In genomic region chr9:76433406-76433805, GRCh38 we compare ENCODE assay signal across 25 cellular contexts. TPM values are rescaled to one million over a fixed set of nuclear protein-coding genes. Genes with fewer than 3 reads are reported as not detected.
DNase-seq lines count a peak whose midpoint lies in the region; ATAC-seq and TF ChIP-seq lines count a peak whose summit lies in the region.
"Had no signal": no experiment of that assay in that cellular context is flagged by ENCODE, and none has a peak within 500 bp of the region (broad histone marks: within the 10 kb centered on the region; RNA-seq: fewer than 3 reads in every experiment).

No MANE protein-coding gene starts in this region.

- H3K23ac ChIP-seq in H9 (ENCODE audit: insufficient read length, low read depth, low read length), result no peak overlapping the region

- H3K4me1 ChIP-seq in H9 (ENCODE audit: insufficient read depth, low read length), result peaks cover 4% of the 10 kb centered on the region; the same call in 1 of the 2 replicates
- H3K4me1 ChIP-seq in skeletal muscle satellite cell (ENCODE audit: control insufficient read depth, insufficient read depth, low read length), result peaks cover 17% of the 10 kb centered on the region
- H3K4me1 ChIP-seq: gastrocnemius medialis had no signal

- no peak overlapping the region for H3K9ac ChIP-seq in H9 (ENCODE audit: extremely low read depth, insufficient read length, low read length)
- no peak overlapping the region for H3K9ac ChIP-seq in skeletal muscle satellite cell (ENCODE audit: low read depth, low read length)

- H3K27ac Mint-ChIP-seq in activated T-cell treated with anti-CD3 and anti-CD28 coated beads, Interleukin-2, amount 50 U/mL, for 24 hours, result peak overlapping the region; percentile 74
- no peak overlapping the region for H3K27ac Mint-ChIP-seq in H9
- no peak overlapping the region for H3K27ac Mint-ChIP-seq in activated T-helper 17 cell treated with anti-CD3 and anti-CD28 coated beads, Interleukin-2, amount 50 U/mL, for 72 hours
- no peak overlapping the region for H3K27ac Mint-ChIP-seq in activated T-helper 1 cell treated with anti-CD3 and anti-CD28 coated beads, Interleukin-12 subunit alpha, Interleukin-12 subunit beta, Interleukin-2, Interleukin-4 antibody, amounts not matched to agents 30 ng/mL and 10 ng/mL and 1 ng/mL, durations not matched to agents 14 hours and 24 hours and 36 hours
- H3K27ac Mint-ChIP-seq: T-helper 2 cell treated with Interferon-gamma antibody and Interleukin-4, amounts not matched to agents 5 μg/mL and 100 μg/mL, for 36 hours had no signal

- H3K9me3 ChIP-seq in H9 (ENCODE audit: control insufficient read depth, low read depth, low read length) (no peaks in the 10 kb centered on the region), skeletal muscle satellite cell (replicated peaks; ENCODE audit: low read length) (no peaks in the 10 kb centered on the region)
- H3K9me3 ChIP-seq: gastrocnemius medialis had no signal

- no peaks in the 10 kb centered on the region for H3K79me1 ChIP-seq in H9 (ENCODE audit: insufficient read depth, low read depth, low read length, poor library complexity, severe bottlenecking)

- no peak overlapping the region for H3K14ac ChIP-seq in H9 (ENCODE audit: insufficient read depth, low read length)

- H2BK120ac ChIP-seq in H9 (ENCODE audit: low read depth, low read length, poor library complexity, severe bottlenecking), result no peak overlapping the region

- H3K4me3 Mint-ChIP-seq in activated T-cell treated with anti-CD3 and anti-CD28 coated beads, Interleukin-2, amount 50 U/mL, for 24 hours, result no peak overlapping the region
- no peak overlapping the region for H3K4me3 Mint-ChIP-seq in H9
- no peak overlapping the region for H3K4me3 Mint-ChIP-seq in activated T-helper 17 cell treated with anti-CD3 and anti-CD28 coated beads, Interleukin-2, amount 50 U/mL, for 72 hours
- H3K4me3 Mint-ChIP-seq in activated T-helper 1 cell treated with anti-CD3 and anti-CD28 coated beads, Interleukin-12 subunit alpha, Interleukin-12 subunit beta, Interleukin-2, Interleukin-4 antibody, amounts not matched to agents 30 ng/mL and 10 ng/mL and 1 ng/mL, durations not matched to agents 14 hours and 24 hours and 36 hours, result no peak overlapping the region
- H3K4me3 Mint-ChIP-seq: naive B cell; T-helper 2 cell treated with Interferon-gamma antibody and Interleukin-4, amounts not matched to agents 5 μg/mL and 100 μg/mL, for 36 hours had no signal

- H2BK5ac ChIP-seq in H9 (ENCODE audit: insufficient read length, low read length), result no peak overlapping the region

- no peak overlapping the region for H2BK20ac ChIP-seq in H9 (ENCODE audit: low read depth, low read length, poor library complexity, severe bottlenecking)

- ATAC-seq in activated T-helper 17 cell treated with anti-CD3 and anti-CD28 coated beads, Interleukin-2, amount 50 U/mL, for 72 hours (replicated peaks), result peak; percentile 44
- ATAC-seq: gastrocnemius medialis, left lobe of liver had no signal

- no peak overlapping the region for H3K4me3 ChIP-seq in skeletal muscle satellite cell (ENCODE audit: low read length)
- H3K4me3 ChIP-seq: cardiac muscle cell, gastrocnemius medialis had no signal

- H3K27me3 ChIP-seq in H9 (ENCODE audit: insufficient read depth, low read length) (no peaks in the 10 kb centered on the region), skeletal muscle satellite cell (ENCODE audit: control insufficient read depth, insufficient read depth, low read length) (no peaks in the 10 kb centered on the region)
- H3K27me3 ChIP-seq: cardiac muscle cell, gastrocnemius medialis had no signal

- no peak overlapping the region for H2BK15ac ChIP-seq in H9 (ENCODE audit: low read depth, low read length)

- no peak overlapping the region for H4K91ac ChIP-seq in H9 (ENCODE audit: insufficient read length, low read depth, low read length)

- H3K23me2 ChIP-seq in H9 (ENCODE audit: insufficient read length, low read depth, low read length, poor library complexity, severe bottlenecking), result no peaks in the 10 kb centered on the region

- no peak overlapping the region for H4K5ac ChIP-seq in H9 (ENCODE audit: insufficient read length, low read depth, low read length)

- intact Hi-C loops in activated T-helper 1 cell treated with anti-CD3 and anti-CD28 coated beads, Interleukin-12 subunit alpha, Interleukin-12 subunit beta, Interleukin-2, Interleukin-4 antibody, amounts not matched to agents 30 ng/mL and 10 ng/mL and 1 ng/mL, durations not matched to agents 14 hours and 24 hours and 36 hours (cut with micrococcal nuclease), result no loop called here

- WGBS in H9 (ENCODE audit: extremely low coverage, insufficient read length, low lambda C conversion rate), result no CpG with 5 or more reads among the region's 5 CpGs

- H3K36me3 Mint-ChIP-seq in activated T-cell treated with anti-CD3 and anti-CD28 coated beads, Interleukin-2, amount 50 U/mL, for 24 hours (ENCODE audit: low read depth), result no peaks in the 10 kb centered on the region
- H3K36me3 Mint-ChIP-seq in H9 (ENCODE audit: insufficient read depth in 1 of 3, low read depth in 3 of 3), result no peaks in the 10 kb centered on the region
- H3K36me3 Mint-ChIP-seq in activated T-helper 17 cell treated with anti-CD3 and anti-CD28 coated beads, Interleukin-2, amount 50 U/mL, for 72 hours (ENCODE audit: low read depth), result no peaks in the 10 kb centered on the region
- peaks cover 3% of the 10 kb centered on the region for H3K36me3 Mint-ChIP-seq in activated T-helper 1 cell treated with anti-CD3 and anti-CD28 coated beads, Interleukin-12 subunit alpha, Interleukin-12 subunit beta, Interleukin-2, Interleukin-4 antibody, amounts not matched to agents 30 ng/mL and 10 ng/mL and 1 ng/mL, durations not matched to agents 14 hours and 24 hours and 36 hours (ENCODE audit: low read depth)
- H3K36me3 Mint-ChIP-seq: naive B cell had no signal

- H3T11ph ChIP-seq in H9 (ENCODE audit: low read length), result no peak overlapping the region

- peaks cover 4% of the 10 kb centered on the region for H3K27me3 Mint-ChIP-seq in activated T-cell treated with anti-CD3 and anti-CD28 coated beads, Interleukin-2, amount 50 U/mL, for 24 hours
- no peaks in the 10 kb centered on the region for H3K27me3 Mint-ChIP-seq in H9 (ENCODE audit: low read depth)
- H3K27me3 Mint-ChIP-seq in activated T-helper 17 cell treated with anti-CD3 and anti-CD28 coated beads, Interleukin-2, amount 50 U/mL, for 72 hours, result no peaks in the 10 kb centered on the region
- no peaks in the 10 kb centered on the region for H3K27me3 Mint-ChIP-seq in activated T-helper 1 cell treated with anti-CD3 and anti-CD28 coated beads, Interleukin-12 subunit alpha, Interleukin-12 subunit beta, Interleukin-2, Interleukin-4 antibody, amounts not matched to agents 30 ng/mL and 10 ng/mL and 1 ng/mL, durations not matched to agents 14 hours and 24 hours and 36 hours (ENCODE audit: insufficient read depth)

- no peak overlapping the region for H3K4ac ChIP-seq in H9 (ENCODE audit: low read depth, low read length)

- peaks cover 40% of the 10 kb centered on the region for H3K4me1 Mint-ChIP-seq in activated T-cell treated with anti-CD3 and anti-CD28 coated beads, Interleukin-2, amount 50 U/mL, for 24 hours (ENCODE audit: low read depth)
- H3K4me1 Mint-ChIP-seq in H9, result peaks cover 16 to 17% of the 10 kb centered on the region in 2 experiments
- peaks cover 6% of the 10 kb centered on the region for H3K4me1 Mint-ChIP-seq in activated T-helper 17 cell treated with anti-CD3 and anti-CD28 coated beads, Interleukin-2, amount 50 U/mL, for 72 hours
- peaks cover 28% of the 10 kb centered on the region for H3K4me1 Mint-ChIP-seq in activated T-helper 1 cell treated with anti-CD3 and anti-CD28 coated beads, Interleukin-12 subunit alpha, Interleukin-12 subunit beta, Interleukin-2, Interleukin-4 antibody, amounts not matched to agents 30 ng/mL and 10 ng/mL and 1 ng/mL, durations not matched to agents 14 hours and 24 hours and 36 hours (ENCODE audit: low read depth)
- H3K4me1 Mint-ChIP-seq: naive B cell had no signal

- no peak overlapping the region for H2AFZ ChIP-seq in H9 (ENCODE audit: low read length)

- no peak overlapping the region for H3K18ac ChIP-seq in H9 (ENCODE audit: insufficient read length, low read depth, low read length)

- H3K4me2 ChIP-seq in H9 (ENCODE audit: insufficient read depth, insufficient read length, low read length) (no peak overlapping the region), skeletal muscle satellite cell (ENCODE audit: low read length) (peak overlapping the region; percentile 66)

- no peak overlapping the region for H4K8ac ChIP-seq in H9 (replicated peaks; ENCODE audit: insufficient read length, low read depth, low read length)

- no peak overlapping the region for H2BK12ac ChIP-seq in H9 (ENCODE audit: insufficient read length, low read depth, low read length)

- no peak overlapping the region for H2AK5ac ChIP-seq in H9 (ENCODE audit: insufficient read length, low read length)

- H3K27ac ChIP-seq in H9 (ENCODE audit: insufficient read length, low read depth, low read length), result no peak overlapping the region
- H3K27ac ChIP-seq: C4-2B, cardiac muscle cell, gastrocnemius medialis, VCaP had no signal

- H3K9me3 Mint-ChIP-seq in activated T-cell treated with anti-CD3 and anti-CD28 coated beads, Interleukin-2, amount 50 U/mL, for 24 hours, result no peaks in the 10 kb centered on the region
- H3K9me3 Mint-ChIP-seq in H9, result no peaks in the 10 kb centered on the region; a peak in 1 of 5 replicates
- H3K9me3 Mint-ChIP-seq in activated T-helper 17 cell treated with anti-CD3 and anti-CD28 coated beads, Interleukin-2, amount 50 U/mL, for 72 hours, result no peaks in the 10 kb centered on the region
- H3K9me3 Mint-ChIP-seq in activated T-helper 1 cell treated with anti-CD3 and anti-CD28 coated beads, Interleukin-12 subunit alpha, Interleukin-12 subunit beta, Interleukin-2, Interleukin-4 antibody, amounts not matched to agents 30 ng/mL and 10 ng/mL and 1 ng/mL, durations not matched to agents 14 hours and 24 hours and 36 hours, result no peaks in the 10 kb centered on the region
- H3K9me3 Mint-ChIP-seq: naive B cell; T-helper 2 cell treated with Interferon-gamma antibody and Interleukin-4, amounts not matched to agents 5 μg/mL and 100 μg/mL, for 36 hours had no signal

- no peaks in the 10 kb centered on the region for H3K79me2 ChIP-seq in H9 (ENCODE audit: insufficient read depth, low read length)

- H3K36me3 ChIP-seq in skeletal muscle satellite cell (ENCODE audit: insufficient read depth, low read length), result no peaks in the 10 kb centered on the region
- H3K36me3 ChIP-seq: cardiac muscle cell, gastrocnemius medialis had no signal

- no peak for DNase-seq in activated T-cell treated with anti-CD3 and anti-CD28 coated beads, Interleukin-2, amount 50 U/mL, for 24 hours
- no peak for DNase-seq in activated T-cell treated with anti-CD3 and anti-CD28 coated beads, Interleukin-2, amount 50 U/mL, for 48 hours
- peak; percentile 34 for DNase-seq in H9
- DNase-seq in ecto neural progenitor cell (ENCODE audit: low spot score), result no peak
- no peak for DNase-seq in activated T-helper 1 cell treated with anti-CD3 and anti-CD28 coated beads, Interleukin-12 subunit alpha, Interleukin-12 subunit beta, Interleukin-2, Interleukin-4 antibody, amounts not matched to agents 30 ng/mL and 10 ng/mL and 1 ng/mL, durations not matched to agents 14 hours and 24 hours and 36 hours (ENCODE audit: low spot score)
- no peak for DNase-seq in NK-92 (lab: John Stamatoyannopoulos, UW; ENCODE audit: unreplicated experiment)
- DNase-seq: activated effector memory CD4-positive, alpha-beta T cell treated with anti-CD3 and anti-CD28 coated beads, Interleukin-2, amount 50 U/mL, for 16 hours; DND-41; gastrocnemius medialis; hypothalamus; Kasumi-1; naive B cell; NCI-H1048; NCI-H187; NCI-H2227 treated with DMSO at 0.1 percent for 48 hours; NCI-H69; stimulated activated CD4-positive, alpha-beta T cell treated with anti-CD3 and anti-CD28 coated beads, Interleukin-2, amount 100 ng/mL, for 48 hours; stimulated activated naive CD4-positive, alpha-beta T cell had no signal

- H3K56ac ChIP-seq in H9 (ENCODE audit: insufficient read length, low read depth, low read length), result no peak overlapping the region

- H4K20me1 ChIP-seq in H9 (ENCODE audit: control insufficient read depth, insufficient read depth, insufficient read length), result no peaks in the 10 kb centered on the region

- TF ChIP-seq CTCF in H9 (conservative IDR thresholded peaks at IDR 0.05), result no peak

RNA-seq across cellular contexts. Expression of gene GCNT1, which starts 25.6 kb away (rescaled TPM):
- 33.7 and 35.6 TPM in 2 replicates for total RNA-seq in H9 (2021)
- total RNA-seq in activated T-helper 17 cell treated with anti-CD3 and anti-CD28 coated beads, Interleukin-2, amount 50 U/mL, for 72 hours, result 10 to 100 TPM in 1 of 2 donors, 1 to 10 TPM in 1; 8.7 to 11.4 TPM
- 20.8 and 22.3 TPM in 2 replicates for total RNA-seq in skeletal muscle satellite cell (2012; rRNA removed)
- total RNA-seq in activated T-helper 1 cell treated with anti-CD3 and anti-CD28 coated beads, Interleukin-12 subunit alpha, Interleukin-12 subunit beta, Interleukin-2, Interleukin-4 antibody, amounts not matched to agents 30 ng/mL and 10 ng/mL and 1 ng/mL, durations not matched to agents 14 hours and 24 hours and 36 hours, result 11.6 and 13.1 TPM in 2 replicates

RNA-seq across cellular contexts. Expression of gene RFK, which starts 39.2 kb away (rescaled TPM):
- 12.0 TPM in 2 replicates for total RNA-seq in H9 (2021)
- total RNA-seq in activated T-helper 17 cell treated with anti-CD3 and anti-CD28 coated beads, Interleukin-2, amount 50 U/mL, for 72 hours, result 10 to 100 TPM in 1 of 2 donors, 1 to 10 TPM in 1; 7.9 to 16.8 TPM
- 20.3 and 28.9 TPM in 2 replicates for total RNA-seq in skeletal muscle satellite cell (2012; rRNA removed)
- total RNA-seq in activated T-helper 1 cell treated with anti-CD3 and anti-CD28 coated beads, Interleukin-12 subunit alpha, Interleukin-12 subunit beta, Interleukin-2, Interleukin-4 antibody, amounts not matched to agents 30 ng/mL and 10 ng/mL and 1 ng/mL, durations not matched to agents 14 hours and 24 hours and 36 hours, result 20.3 and 20.8 TPM in 2 replicates
